8 cellular contexts compared by ENCODE assay signal in genomic region chr15:31396881-31397560, GRCh38.
DNase-seq lines count a peak whose midpoint lies in the region; ATAC-seq lines count a peak whose summit lies in the region.

No MANE protein-coding gene starts in this region.

- H3K27me3 Mint-ChIP-seq in activated CD4-positive, alpha-beta memory T cell treated with anti-CD3 and anti-CD28 coated beads, Interleukin-2, amount 10 ng/mL, durations not matched to agents 7 days and 5 days, result no peaks in the 10 kb centered on the region

- H3K4me3 Mint-ChIP-seq in activated CD4-positive, alpha-beta memory T cell treated with anti-CD3 and anti-CD28 coated beads, Interleukin-2, amount 10 ng/mL, durations not matched to agents 7 days and 5 days, result no peak overlapping the region

- DNase-seq in DMS79 treated with DMSO at 0.1 percent for 48 hours (lab: John Stamatoyannopoulos, UW), result peak; percentile 37
- DNase-seq in NCI-H1105 treated with DMSO at 0.1 percent for 48 hours (lab: John Stamatoyannopoulos, UW), result peak; percentile 85
- DNase-seq in hepatic stellate cell (ENCODE audit: low spot score), result peak; percentile 40
- DNase-seq in sciatic nerve (ENCODE audit: low spot score), result peak; percentile 91
- no peak for DNase-seq in activated CD4-positive, alpha-beta memory T cell treated with anti-CD3 and anti-CD28 coated beads, Interleukin-2, amount 10 ng/mL, durations not matched to agents 7 days and 5 days
- DNase-seq in activated CD4-positive, alpha-beta T cell treated with anti-CD3 and anti-CD28 coated beads, Interleukin-2, amount 50 U/mL, for 48 hours, result no peak

- CTCF ChIA-PET in activated CD4-positive, alpha-beta memory T cell treated with anti-CD3 and anti-CD28 coated beads, Interleukin-2, amount 10 ng/mL, durations not matched to agents 7 days and 5 days (lab: Charles Lee), result interaction anchor here (0.5 to 1.6 kb wide), 8 partner anchors 8 to 505 kb away, joined by 3 to 6 read pairs (median 3); no protein-coding TSS in a partner anchor

- H3K27ac ChIP-seq in adipose tissue (ENCODE audit: low read depth, low read length), result peak overlapping the region; percentile 70

- intact Hi-C loops in sciatic nerve (cut with DNase I), result no loop called here

- no peaks in the 10 kb centered on the region for H3K9me3 Mint-ChIP-seq in activated CD4-positive, alpha-beta memory T cell treated with anti-CD3 and anti-CD28 coated beads, Interleukin-2, amount 10 ng/mL, durations not matched to agents 7 days and 5 days

- H3K4me1 Mint-ChIP-seq in activated CD4-positive, alpha-beta memory T cell treated with anti-CD3 and anti-CD28 coated beads, Interleukin-2, amount 10 ng/mL, durations not matched to agents 7 days and 5 days, result peaks cover 42% of the 10 kb centered on the region

- H3K36me3 Mint-ChIP-seq in activated CD4-positive, alpha-beta memory T cell treated with anti-CD3 and anti-CD28 coated beads, Interleukin-2, amount 10 ng/mL, durations not matched to agents 7 days and 5 days (ENCODE audit: low read depth), result no peaks in the 10 kb centered on the region

- 8 to 9% (median 8%) methylated on average over 25 to 27 of the region's 27 CpGs for WGBS in adipose tissue, 3 donors

- H3K27ac Mint-ChIP-seq in activated CD4-positive, alpha-beta memory T cell treated with anti-CD3 and anti-CD28 coated beads, Interleukin-2, amount 10 ng/mL, durations not matched to agents 7 days and 5 days, result no peak overlapping the region

- ATAC-seq in sciatic nerve (peak; percentile 90), GM21576 (IDR thresholded peaks at IDR 0.05; ENCODE audit: unreplicated experiment) (no peak)

- POLR2A ChIA-PET in activated CD4-positive, alpha-beta memory T cell treated with anti-CD3 and anti-CD28 coated beads, Interleukin-2, amount 10 ng/mL, durations not matched to agents 7 days and 5 days (lab: Charles Lee), result interaction anchor here (0.9 to 3.6 kb wide), 2 partner anchors 12 to 37 kb away, joined by 3 to 17 read pairs; no protein-coding TSS in a partner anchor

Comparison
In these comparisons a context has a peak if more than half of its experiments do, and no peak if none do; other contexts are left out.
1. DNase-seq: peak in DMS79 treated with DMSO at 0.1 percent for 48 hours (single experiment), NCI-H1105 treated with DMSO at 0.1 percent for 48 hours (single experiment), hepatic stellate cell (single experiment) and sciatic nerve (single experiment); none in activated CD4-positive, alpha-beta memory T cell treated with anti-CD3 and anti-CD28 coated beads, Interleukin-2, amount 10 ng/mL, durations not matched to agents 7 days and 5 days (single experiment) and activated CD4-positive, alpha-beta T cell treated with anti-CD3 and anti-CD28 coated beads, Interleukin-2, amount 50 U/mL, for 48 hours (0 of 2).